In the genomic region with DNA sequence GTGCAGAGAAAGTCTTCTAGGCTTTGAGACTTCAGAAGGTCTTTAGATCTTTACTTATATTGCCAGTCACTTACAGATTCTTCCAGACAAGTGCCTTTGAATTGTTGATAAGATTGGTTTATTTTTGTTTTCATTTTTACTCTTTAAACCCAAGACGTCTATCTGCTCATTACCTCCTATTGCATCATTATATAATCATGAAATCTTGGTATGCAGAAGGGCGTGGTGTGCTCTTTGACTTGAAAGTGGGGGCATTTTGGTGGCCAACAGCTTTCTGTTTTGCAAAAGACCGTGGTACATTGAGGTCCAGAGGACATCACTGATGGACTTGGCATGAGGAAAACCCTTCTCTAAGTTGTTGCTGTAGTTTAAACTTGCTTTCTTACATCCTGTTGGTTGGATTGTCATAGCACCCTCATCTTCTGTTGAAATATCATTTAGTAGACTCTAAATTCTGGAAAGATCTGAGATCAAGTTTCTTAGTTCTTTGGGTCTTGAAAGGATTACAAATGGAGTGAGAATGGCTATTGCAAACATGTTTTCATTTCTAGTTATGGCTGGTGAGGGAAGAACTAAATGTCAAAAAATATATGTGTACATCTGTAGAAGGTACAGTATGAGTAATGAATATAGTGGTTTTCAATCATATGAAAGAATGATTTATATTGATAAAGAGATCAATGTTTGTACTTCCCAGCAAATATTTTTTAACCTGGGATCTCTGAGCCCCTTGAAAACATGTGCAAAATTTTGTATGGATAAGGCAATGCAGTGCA, we compare ENCODE assay signal across 15 cellular contexts.
DNase-seq lines count a peak whose midpoint lies in the region; ATAC-seq, FAIRE-seq and TF ChIP-seq lines count a peak whose summit lies in the region.
"Had no signal": no experiment of that assay in that cellular context is flagged by ENCODE, and none has a peak within 500 bp of the region (broad histone marks: within the 10 kb centered on the region; RNA-seq: fewer than 3 reads in every experiment).

No MANE protein-coding gene starts in this region.

- H3K18ac ChIP-seq in IMR-90 (ENCODE audit: low read depth, low read length): no peak overlapping the region

- no peaks in the 10 kb centered on the region for H3K79me1 ChIP-seq in IMR-90 (ENCODE audit: low read depth in 1 of 2, low read length in 2 of 2)

- BruUV-seq in Calu3 (replicated peaks; lab: Mats Ljungman, UMichigan): no TSS peak
- no TSS peak for BruUV-seq in IMR-90 (replicated peaks; lab: Mats Ljungman, UMichigan)
- no TSS peak for BruUV-seq in K562 (replicated peaks; lab: Mats Ljungman, UMichigan)

- H3K4ac ChIP-seq in IMR-90 (ENCODE audit: low read depth, low read length): no peak overlapping the region

- H2BK5ac ChIP-seq in IMR-90 (ENCODE audit: low read depth, low read length, poor library complexity, severe bottlenecking): no peak overlapping the region

- H2AK9ac ChIP-seq in IMR-90 (replicated peaks; ENCODE audit: low read depth, low read length, poor library complexity): no peak overlapping the region

- peak overlapping the region; percentile 45 for H3K27ac Mint-ChIP-seq in Calu3 (ENCODE audit: unreplicated experiment)
- H3K27ac Mint-ChIP-seq: H9 had no signal

- WGBS in IMR-90 (ENCODE audit: extremely low coverage in 2 of 2, insufficient read length in 1 of 2), 2 experiments: 17% methylated on average over 1 of the region's 3 CpGs; no CpG with 5 or more reads in 1 of the 2 experiments
- 3% methylated on average over 3 of the region's 3 CpGs for WGBS in K562 (ENCODE audit: insufficient coverage, low coverage, missing lambda C conversion rate)

- no peak overlapping the region for H4K91ac ChIP-seq in IMR-90 (ENCODE audit: insufficient read depth, low read depth, low read length)

- H3K9me3 ChIP-seq in IMR-90 (ENCODE audit: control insufficient read depth, insufficient read depth, low read length) (peaks cover 5% of the 10 kb centered on the region; the same call in 1 of the 2 replicates), K562 (replicated peaks; ENCODE audit: control insufficient read depth, insufficient read depth, low read depth, low read length) (no peaks in the 10 kb centered on the region)
- H3K9me3 ChIP-seq: A549, BE2C, MG63 had no signal

- H3K14ac ChIP-seq in IMR-90 (replicated peaks; ENCODE audit: low read depth, low read length): no peak overlapping the region

- H3K9me3 Mint-ChIP-seq in Calu3 (ENCODE audit: low read depth, unreplicated experiment): peaks cover 3% of the 10 kb centered on the region
- H3K9me3 Mint-ChIP-seq: H9 had no signal

- H3K9ac ChIP-seq in IMR-90 (ENCODE audit: low read depth, low read length): no peak overlapping the region
- no peak overlapping the region for H3K9ac ChIP-seq in K562 (ENCODE audit: insufficient read depth in 1 of 2, low read depth in 2 of 2, low read length in 2 of 2)

- H3K36me3 Mint-ChIP-seq in Calu3 (ENCODE audit: insufficient read depth, unreplicated experiment): no peaks in the 10 kb centered on the region

- TF ChIP-seq CTCF in Calu3 (IDR thresholded peaks at IDR 0.05; ENCODE audit: unreplicated experiment) (no peak), IMR-90 (conservative IDR thresholded peaks at IDR 0.05; ENCODE audit: low read depth, low read length) (no peak), K562 (IDR thresholded peaks at IDR 0.05 in 2 of 3, conservative IDR thresholded peaks at IDR 0.05 in 1 of 3; ENCODE audit: insufficient read depth in 2 of 3, low read depth in 1 of 3, low read length in 3 of 3) (no peak)

- H3K36me3 ChIP-seq in IMR-90 (ENCODE audit: control insufficient read depth, insufficient read depth, low read length): no peaks in the 10 kb centered on the region
- H3K36me3 ChIP-seq in K562 (ENCODE audit: control insufficient read depth, insufficient read depth, low read length): no peaks in the 10 kb centered on the region
- H3K36me3 ChIP-seq: BE2C, MG63 had no signal

- in situ Hi-C loops in IMR-90 (cut with MboI; ENCODE audit: low sequenced_read_pairs): no loop called here
- in situ Hi-C loops in K562 (cut with MboI): no loop called here

- peaks cover 14% of the 10 kb centered on the region for H3K4me1 Mint-ChIP-seq in Calu3 (ENCODE audit: low read depth, unreplicated experiment)

- H3K27me3 Mint-ChIP-seq in Calu3 (ENCODE audit: unreplicated experiment): no peaks in the 10 kb centered on the region

- H2BK15ac ChIP-seq in IMR-90 (ENCODE audit: low read depth, low read length): no peak overlapping the region

- H3K27me3 ChIP-seq in IMR-90 (ENCODE audit: control insufficient read depth, insufficient read depth, low read length) (no peaks in the 10 kb centered on the region), K562 (ENCODE audit: control insufficient read depth in 2 of 2, insufficient read depth in 2 of 2, low read length in 2 of 2) (no peaks in the 10 kb centered on the region)
- H3K27me3 ChIP-seq: BE2C, MG63 had no signal

- no peak overlapping the region for H2BK120ac ChIP-seq in IMR-90 (ENCODE audit: low read depth, low read length)

- H4K5ac ChIP-seq in IMR-90 (ENCODE audit: low read depth, low read length): no peak overlapping the region

- POLR2A ChIA-PET in IMR-90 (lab: Charles Lee; ENCODE audit: unreplicated experiment) (no interaction called here), K562 (lab: Yijun Ruan, JAX) (no interaction called here)

- H3K56ac ChIP-seq in IMR-90 (ENCODE audit: extremely low read depth, insufficient read depth, low read length): no peak overlapping the region

- no peak overlapping the region for H4K8ac ChIP-seq in IMR-90 (ENCODE audit: low read depth in 2 of 2, low read length in 2 of 2)

- H3K79me2 ChIP-seq in K562 (ENCODE audit: control insufficient read depth, insufficient read depth, low read length): no peaks in the 10 kb centered on the region

- peak; percentile 30; the same call in 1 of the 2 replicates for TF ChIP-seq EP300 in K562 (IDR thresholded peaks at IDR 0.05; ENCODE audit: low read length)

- DNase-seq in Calu3 (no peak), IMR-90 (no peak), K562 (ENCODE audit: extremely low read depth in 1 of 4, low spot score in 3 of 4) (no peak), fibroblast of peridontal ligament (ENCODE audit: extremely low read depth) (peak; percentile 20), epidermal melanocyte (ENCODE audit: insufficient read length, low spot score) (no peak), HUDEP-2 (lab: John Stamatoyannopoulos, UW; ENCODE audit: unreplicated experiment in 76 of 76) (no peak)
- DNase-seq: BE2C, H9, MG63, NCI-H1694 treated with DMSO at 0.1 percent for 48 hours, NCI-H2171 treated with DMSO at 0.1 percent for 48 hours, PC-3, Right ventricle myocardium superior had no signal

- H3K4me2 ChIP-seq in IMR-90 (ENCODE audit: low read depth, low read length) (no peak overlapping the region), K562 (ENCODE audit: insufficient read depth, low read length) (no peak overlapping the region)
- H3K4me2 ChIP-seq: A549 had no signal

- H3K27ac ChIP-seq in IMR-90 (ENCODE audit: insufficient read depth, low read length) (no peak overlapping the region), K562 (ENCODE audit: extremely low read depth, low read depth, low read length) (no peak overlapping the region)
- H3K27ac ChIP-seq: A549 had no signal

- H3K23ac ChIP-seq in IMR-90 (ENCODE audit: low read depth, low read length): no peak overlapping the region

- no peaks in the 10 kb centered on the region for H3K4me1 ChIP-seq in IMR-90 (ENCODE audit: control insufficient read depth, insufficient read depth, low read length)
- no peaks in the 10 kb centered on the region for H3K4me1 ChIP-seq in K562 (replicated peaks in 1 of 2; ENCODE audit: control insufficient read depth in 2 of 2, insufficient read depth in 2 of 2, low read length in 2 of 2)
- H3K4me1 ChIP-seq: A549, BE2C had no signal

- no peak overlapping the region for H3K4me3 Mint-ChIP-seq in Calu3 (ENCODE audit: low read depth, unreplicated experiment)

- no peaks in the 10 kb centered on the region for H4K20me1 ChIP-seq in IMR-90 (ENCODE audit: insufficient read depth, low read length)
- H4K20me1 ChIP-seq in K562 (replicated peaks; ENCODE audit: control insufficient read depth, insufficient read depth, low read length): no peaks in the 10 kb centered on the region

- dilution Hi-C loops in IMR-90 (cut with HindIII; ENCODE audit: low sequenced_read_pairs, unreplicated experiment): no loop called here

- no peaks in the 10 kb centered on the region for H3K9me1 ChIP-seq in IMR-90 (ENCODE audit: insufficient read depth, low read length)
- H3K9me1 ChIP-seq in K562 (ENCODE audit: control insufficient read depth, insufficient read depth, low read length): no peaks in the 10 kb centered on the region

- intact Hi-C loops in Calu3 (cut with micrococcal nuclease; ENCODE audit: unreplicated experiment) (no loop called here), IMR-90 (cut with micrococcal nuclease) (no loop called here), K562 (cut with micrococcal nuclease) (no loop called here)

- H2AFZ ChIP-seq in IMR-90 (replicated peaks; ENCODE audit: low read length, poor library complexity) (no peak overlapping the region), K562 (ENCODE audit: low read depth, low read length) (no peak overlapping the region)

- H3K4me3 ChIP-seq in IMR-90 (ENCODE audit: insufficient read depth, low read depth, low read length): no peak overlapping the region
- no peak overlapping the region for H3K4me3 ChIP-seq in K562
- H3K4me3 ChIP-seq: A549, MG63 had no signal

- CTCF ChIA-PET in Calu3 (lab: Charles Lee) (no interaction called here), IMR-90 (lab: Yijun Ruan, JAX) (no interaction called here), K562 (lab: Yijun Ruan, JAX; ENCODE audit: low intra/inter-chr PET ratio) (no interaction called here)

- no peak overlapping the region for H2BK20ac ChIP-seq in IMR-90 (ENCODE audit: low read depth, low read length)

- ATAC-seq in IMR-90 (ENCODE audit: low read depth) (no peak), K562 (no peak), HG02852 (IDR thresholded peaks at IDR 0.05; ENCODE audit: unreplicated experiment) (no peak)
- ATAC-seq: A549, PC-3 had no signal

- TF ChIP-seq POLR2A in IMR-90 (IDR thresholded peaks at IDR 0.05; ENCODE audit: low read depth, low read length): no peak
- no peak for TF ChIP-seq POLR2A in K562 (conservative IDR thresholded peaks at IDR 0.05)

- FAIRE-seq in K562 (lab: Jason Lieb, UNC): no peak
- FAIRE-seq: A549 had no signal

- TF ChIP-seq RAD21 in IMR-90 (IDR thresholded peaks at IDR 0.05; ENCODE audit: low read length) (no peak), K562 (CRISPR knock-in tag; conservative IDR thresholded peaks at IDR 0.05 in 1 of 2, IDR thresholded peaks at IDR 0.05 in 1 of 2) (no peak)

- H2AK5ac ChIP-seq in IMR-90 (ENCODE audit: low read depth, low read length): no peak overlapping the region

TF ChIP-seq in IMR-90, 13 proteins besides CTCF, POLR2A, EP300 and RAD21:
- TF ChIP-seq CEBPB (IDR thresholded peaks at IDR 0.05; ENCODE audit: low read depth, low read length) (peak; percentile 44; the same call in 1 of the 2 replicates), RCOR1 (IDR thresholded peaks at IDR 0.05; ENCODE audit: insufficient replicate concordance, low read length) (no peak)

TF ChIP-seq in K562, 482 proteins besides CTCF, POLR2A, EP300 and RAD21 (continues in another document):
- peak; percentile 67; the same call in 1 of the 2 replicates for TF ChIP-seq ZNF584 (CRISPR knock-in tag; IDR thresholded peaks at IDR 0.05; ENCODE audit: low read depth)
- TF ChIP-seq TEAD1 (CRISPR knock-in tag; IDR thresholded peaks at IDR 0.05): peak in 1 of 2 experiments; percentile 45; a peak in 2 of 4 replicates
- peak; percentile 21; the same call in 1 of the 2 replicates for TF ChIP-seq DDX20 (tag; IDR thresholded peaks at IDR 0.05; ENCODE audit: low read depth)
